8 cellular contexts compared by ENCODE assay signal in the genomic region with DNA sequence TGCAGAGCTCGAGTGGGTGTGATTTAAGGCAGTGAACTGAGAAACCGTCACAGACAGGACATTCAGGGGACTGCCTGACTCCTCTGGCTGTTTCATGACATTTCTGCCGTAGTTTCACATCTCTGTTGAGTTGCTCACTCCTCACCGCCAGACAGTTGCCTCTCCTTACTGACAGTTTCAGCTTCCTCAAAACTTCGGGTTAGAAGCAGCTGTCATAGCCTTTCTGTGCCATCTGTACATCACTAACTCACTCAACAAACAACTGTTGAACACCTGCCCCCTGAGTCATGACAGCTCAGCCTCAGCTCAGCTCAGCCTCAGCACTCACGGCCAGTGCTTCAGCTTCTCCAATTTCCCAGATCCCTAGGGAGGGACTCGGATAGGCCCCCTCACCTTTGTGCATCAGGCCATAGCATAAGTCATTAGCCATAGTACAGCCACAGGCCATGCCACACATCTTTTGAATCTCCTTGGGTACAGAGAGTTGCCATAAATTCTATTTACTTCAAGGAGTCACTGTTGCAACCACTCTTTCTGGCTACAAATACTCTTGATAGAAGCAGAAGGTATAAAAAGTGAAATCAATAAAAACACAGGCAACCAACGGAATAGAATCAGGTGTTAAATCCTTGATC. TPM values are rescaled to one million over a fixed set of nuclear protein-coding genes. Genes with fewer than 3 reads are reported as not detected.
DNase-seq lines count a peak whose midpoint lies in the region; ATAC-seq, FAIRE-seq and TF ChIP-seq lines count a peak whose summit lies in the region.

No MANE protein-coding gene starts in this region.

- H3K36me3 Mint-ChIP-seq in activated T-helper 17 cell treated with anti-CD3 and anti-CD28 coated beads, Interleukin-2, amount 50 U/mL, for 72 hours (ENCODE audit: low read depth): no peaks in the 10 kb centered on the region

- H3K9me2 ChIP-seq in hepatocyte (replicated peaks; ENCODE audit: insufficient read depth): no peaks in the 10 kb centered on the region

- H3K27ac Mint-ChIP-seq in activated T-helper 17 cell treated with anti-CD3 and anti-CD28 coated beads, Interleukin-2, amount 50 U/mL, for 72 hours: peak overlapping the region; percentile 48
- peak overlapping the region; percentile 5 to 42 for H3K27ac Mint-ChIP-seq in stimulated activated naive CD8-positive, alpha-beta T cell treated with anti-CD3 and anti-CD28 coated beads, Interleukin-15, amount 100 ng/mL, for 72 hours

- no peak overlapping the region for H2AFZ ChIP-seq in hepatocyte

- 92% methylated on average over 8 of the region's 8 CpGs for WGBS in hepatocyte (ENCODE audit: low lambda C conversion rate, missing lambda C conversion rate)

- peak overlapping the region; percentile 19 for H3K4me3 Mint-ChIP-seq in activated T-helper 17 cell treated with anti-CD3 and anti-CD28 coated beads, Interleukin-2, amount 50 U/mL, for 72 hours
- peak overlapping the region; percentile 5 to 66 for H3K4me3 Mint-ChIP-seq in stimulated activated naive CD8-positive, alpha-beta T cell treated with anti-CD3 and anti-CD28 coated beads, Interleukin-15, amount 100 ng/mL, for 72 hours

- no peaks in the 10 kb centered on the region for H3K36me3 ChIP-seq in hepatocyte (replicated peaks; ENCODE audit: insufficient read depth, low read depth)
- H3K36me3 ChIP-seq in BE2C: no peaks in the 10 kb centered on the region

- H3K27me3 Mint-ChIP-seq in activated T-helper 17 cell treated with anti-CD3 and anti-CD28 coated beads, Interleukin-2, amount 50 U/mL, for 72 hours: peaks cover 5% of the 10 kb centered on the region
- H3K27me3 Mint-ChIP-seq in stimulated activated naive CD8-positive, alpha-beta T cell treated with anti-CD3 and anti-CD28 coated beads, Interleukin-15, amount 100 ng/mL, for 72 hours: peaks cover 19% of the 10 kb centered on the region

- H3K27me3 ChIP-seq in hepatocyte: no peaks in the 10 kb centered on the region
- no peaks in the 10 kb centered on the region for H3K27me3 ChIP-seq in BE2C

- H4K20me1 ChIP-seq in hepatocyte (ENCODE audit: insufficient read depth, poor library complexity, severe bottlenecking): no peaks in the 10 kb centered on the region

- H3K9me3 Mint-ChIP-seq in activated T-helper 17 cell treated with anti-CD3 and anti-CD28 coated beads, Interleukin-2, amount 50 U/mL, for 72 hours: no peaks in the 10 kb centered on the region
- H3K9me3 Mint-ChIP-seq in stimulated activated naive CD8-positive, alpha-beta T cell treated with anti-CD3 and anti-CD28 coated beads, Interleukin-15, amount 100 ng/mL, for 72 hours: no peaks in the 10 kb centered on the region

- no peaks in the 10 kb centered on the region for H3K9me3 ChIP-seq in hepatocyte (ENCODE audit: low read depth)
- H3K9me3 ChIP-seq in BE2C: no peaks in the 10 kb centered on the region

- 0 out of 2 replicates have a peak, but pooled peaks have one; percentile 27 for TF ChIP-seq POLR2A in GM12891 (IDR thresholded peaks at IDR 0.05; ENCODE audit: low read depth, low read length)

- no peak overlapping the region for H3K27ac ChIP-seq in hepatocyte

- ATAC-seq in GM19468 (IDR thresholded peaks at IDR 0.05; ENCODE audit: extremely low read depth, unreplicated experiment) (peak; percentile 94), HG03469 (IDR thresholded peaks at IDR 0.05; ENCODE audit: unreplicated experiment) (peak; percentile 87)
- peak; percentile 91 for ATAC-seq in activated T-helper 17 cell treated with anti-CD3 and anti-CD28 coated beads, Interleukin-2, amount 50 U/mL, for 72 hours (replicated peaks)
- peak; percentile 88 for ATAC-seq in stimulated activated naive CD8-positive, alpha-beta T cell treated with anti-CD3 and anti-CD28 coated beads, Interleukin-15, amount 100 ng/mL, for 72 hours

- FAIRE-seq in GM12891 (lab: Jason Lieb, UNC): peak; percentile 99

- H3K4me2 ChIP-seq in hepatocyte: no peak overlapping the region

- no peak for DNase-seq in GM12891 (ENCODE audit: insufficient read length, low spot score)
- DNase-seq in stimulated activated naive CD8-positive, alpha-beta T cell treated with anti-CD3 and anti-CD28 coated beads, Interleukin-15, amount 100 ng/mL, for 72 hours: peak in 1 of 2 donors; percentile 36
- no peak for DNase-seq in hepatocyte (ENCODE audit: low spot score)
- DNase-seq in OCI-M2 (lab: John Stamatoyannopoulos, UW; ENCODE audit: unreplicated experiment): no peak
- no peak for DNase-seq in BE2C

- TF ChIP-seq CTCF in hepatocyte (IDR thresholded peaks at IDR 0.05; ENCODE audit: poor library complexity) (no peak), BE2C (IDR thresholded peaks at IDR 0.05; ENCODE audit: low read depth, low read length) (no peak)

- no peaks in the 10 kb centered on the region for H3K4me1 ChIP-seq in hepatocyte (ENCODE audit: insufficient read depth)
- no peaks in the 10 kb centered on the region for H3K4me1 ChIP-seq in BE2C

- H3K4me1 Mint-ChIP-seq in activated T-helper 17 cell treated with anti-CD3 and anti-CD28 coated beads, Interleukin-2, amount 50 U/mL, for 72 hours: peaks cover 7% of the 10 kb centered on the region
- peaks cover 16% of the 10 kb centered on the region for H3K4me1 Mint-ChIP-seq in stimulated activated naive CD8-positive, alpha-beta T cell treated with anti-CD3 and anti-CD28 coated beads, Interleukin-15, amount 100 ng/mL, for 72 hours

- H3K79me2 ChIP-seq in hepatocyte: no peaks in the 10 kb centered on the region

- no peak overlapping the region for H3K4me3 ChIP-seq in hepatocyte
- H3K4me3 ChIP-seq in BE2C (ENCODE audit: low read depth, low read length): no peak overlapping the region

TF ChIP-seq in GM12891, 5 proteins besides CTCF, POLR2A, EP300 and RAD21:
- TF ChIP-seq SPI1 (IDR thresholded peaks at IDR 0.05; ENCODE audit: low read depth, low read length): peak; percentile 79
- peak; percentile 42; the same call in 1 of the 2 replicates for TF ChIP-seq TAF1 (IDR thresholded peaks at IDR 0.05; ENCODE audit: low read depth, low read length)
- peak; percentile 49; the same call in 1 of the 2 replicates for TF ChIP-seq POU2F2 (IDR thresholded peaks at IDR 0.05; ENCODE audit: low read depth, low read length)
- TF ChIP-seq PAX5 (IDR thresholded peaks at IDR 0.05; ENCODE audit: insufficient read depth, low read length, severe bottlenecking): no peak
- TF ChIP-seq POLR2AphosphoS5 (IDR thresholded peaks at IDR 0.05; ENCODE audit: low read depth, low read length): 0 out of 2 replicates have a peak, but pooled peaks have one; percentile 17

RNA-seq across cellular contexts. Expression of gene SLC15A4, which starts 6.2 kb away (rescaled TPM):
- polyA plus RNA-seq in GM12891 (2012; ENCODE audit: low read depth, missing spikeins): 50.8 TPM
- 10 to 100 TPM; 25.2 to 34.2 TPM for total RNA-seq in activated T-helper 17 cell treated with anti-CD3 and anti-CD28 coated beads, Interleukin-2, amount 50 U/mL, for 72 hours
- 34.6 and 48.5 TPM in 2 replicates for total RNA-seq in hepatocyte
- polyA plus RNA-seq in hepatocyte: 29.9 and 33.6 TPM in 2 replicates
- polyA plus RNA-seq in BE2C (2012; ENCODE audit: insufficient read depth, insufficient read length, low read depth): 30.5 TPM

RNA-seq across cellular contexts. Expression of gene GLT1D1, which starts 23.3 kb away (rescaled TPM):
- 30.3 TPM for polyA plus RNA-seq in GM12891 (2012; ENCODE audit: low read depth, missing spikeins)
- not detected for total RNA-seq in activated T-helper 17 cell treated with anti-CD3 and anti-CD28 coated beads, Interleukin-2, amount 50 U/mL, for 72 hours
- 0.92 and 1.8 TPM in 2 replicates for total RNA-seq in hepatocyte
- 1.1 and 1.9 TPM in 2 replicates for polyA plus RNA-seq in hepatocyte
- not detected for polyA plus RNA-seq in BE2C (2012; ENCODE audit: insufficient read depth, insufficient read length, low read depth)
